In genomic region chr22:46813816-46814597, GRCh38 we compare ENCODE assay signal across 16 cellular contexts. TPM values are rescaled to one million over a fixed set of nuclear protein-coding genes. Genes with fewer than 3 reads are reported as not detected.
DNase-seq lines count a peak whose midpoint lies in the region; ATAC-seq and TF ChIP-seq lines count a peak whose summit lies in the region.
"Had no signal": no experiment of that assay in that cellular context is flagged by ENCODE, and none has a peak within 500 bp of the region (broad histone marks: within the 10 kb centered on the region; RNA-seq: fewer than 3 reads in every experiment).

No MANE protein-coding gene starts in this region.

- H3K36me3 Mint-ChIP-seq in Calu3 (ENCODE audit: insufficient read depth, unreplicated experiment) (no peaks in the 10 kb centered on the region), neural progenitor cell (peaks cover 11% of the 10 kb centered on the region)
- H3K36me3 Mint-ChIP-seq in naive thymus-derived CD4-positive, alpha-beta T cell = peaks cover 8 to 63% (median 29%) of the 10 kb centered on the region in 5 donors

- DNase-seq in Calu3 (peak; percentile 34), SJSA1 (ENCODE audit: low read depth in 1 of 2, low spot score in 2 of 2) (peak; percentile 35 to 46), fibroblast of mammary gland (ENCODE audit: low read depth) (peak; percentile 7), neural progenitor cell (ENCODE audit: low spot score) (no peak), activated gamma-delta T cell treated with Interleukin-2 at 50 U/mL for 16 hours (no peak)
- no peak for DNase-seq in activated naive CD4-positive, alpha-beta T cell (lab: John Stamatoyannopoulos, UW)
- no peak for DNase-seq in naive thymus-derived CD4-positive, alpha-beta T cell
- DNase-seq: BE2C; NCI-H146; NCI-H524 treated with DMSO at 0.1 percent for 48 hours; Right ventricle myocardium superior; stimulated activated CD4-positive, alpha-beta T cell treated with anti-CD3 and anti-CD28 coated beads, Interleukin-4, amount 100 ng/mL, for 24 hours; stimulated activated naive CD4-positive, alpha-beta T cell had no signal

- H3K4me1 ChIP-seq in SJSA1 (replicated peaks) (peaks cover 24% of the 10 kb centered on the region), neural progenitor cell (peaks cover 17% of the 10 kb centered on the region)
- no peaks in the 10 kb centered on the region for H3K4me1 ChIP-seq in naive thymus-derived CD4-positive, alpha-beta T cell (ENCODE audit: control insufficient read depth in 2 of 2, insufficient read depth in 2 of 2, low read length in 2 of 2)
- H3K4me1 ChIP-seq: BE2C had no signal

- no peak overlapping the region for H3K9ac ChIP-seq in neural progenitor cell

- H3K79me2 ChIP-seq in neural progenitor cell (ENCODE audit: low read depth) = peaks cover 17% of the 10 kb centered on the region

- H3K9me3 Mint-ChIP-seq in Calu3 (ENCODE audit: low read depth, unreplicated experiment) = no peaks in the 10 kb centered on the region
- peaks cover 2% of the 10 kb centered on the region for H3K9me3 Mint-ChIP-seq in neural progenitor cell
- H3K9me3 Mint-ChIP-seq in naive thymus-derived CD4-positive, alpha-beta T cell = peaks cover 0 to 5% (median 0%) of the 10 kb centered on the region in 11 donors

- no peak for ATAC-seq in naive thymus-derived CD4-positive, alpha-beta T cell
- ATAC-seq in GM21717 (IDR thresholded peaks at IDR 0.05; ENCODE audit: unreplicated experiment) = no peak

- peaks cover 20% of the 10 kb centered on the region for H4K20me1 ChIP-seq in neural progenitor cell (ENCODE audit: low read depth)

- TF ChIP-seq CTCF in Calu3 (IDR thresholded peaks at IDR 0.05; ENCODE audit: unreplicated experiment) = no peak
- no peak for TF ChIP-seq CTCF in fibroblast of mammary gland (conservative IDR thresholded peaks at IDR 0.05; ENCODE audit: control insufficient read depth, insufficient read depth, low read depth, low read length)
- TF ChIP-seq CTCF in neural progenitor cell (IDR thresholded peaks at IDR 0.05) = no peak

- H2AFZ ChIP-seq in neural progenitor cell (replicated peaks) = no peak overlapping the region
- H2AFZ ChIP-seq: hepatocyte had no signal

- H3K4me3 ChIP-seq in SJSA1 = no peak overlapping the region
- H3K4me3 ChIP-seq in fibroblast of mammary gland (ENCODE audit: control insufficient read depth, low read depth, low read length) = no peak overlapping the region
- H3K4me3 ChIP-seq in neural progenitor cell = no peak overlapping the region
- H3K4me3 ChIP-seq in naive thymus-derived CD4-positive, alpha-beta T cell (ENCODE audit: low read length) = no peak overlapping the region
- H3K4me3 ChIP-seq: hepatocyte had no signal

- H3K27ac Mint-ChIP-seq in Calu3 (ENCODE audit: unreplicated experiment) (no peak overlapping the region), neural progenitor cell (peak overlapping the region; percentile 20)
- H3K27ac Mint-ChIP-seq in naive thymus-derived CD4-positive, alpha-beta T cell = no peak overlapping the region
- H3K27ac Mint-ChIP-seq: activated naive CD4-positive, alpha-beta T cell treated with anti-CD3 and anti-CD28 coated beads, Interleukin-2, amount 50 U/mL, for 24 hours had no signal

- POLR2A ChIA-PET in naive thymus-derived CD4-positive, alpha-beta T cell (lab: Charles Lee) = no interaction called here

- no peaks in the 10 kb centered on the region for H3K27me3 ChIP-seq in SJSA1 (replicated peaks)
- H3K27me3 ChIP-seq in neural progenitor cell = no peaks in the 10 kb centered on the region
- H3K27me3 ChIP-seq in naive thymus-derived CD4-positive, alpha-beta T cell (ENCODE audit: control insufficient read depth in 2 of 2, insufficient read depth in 2 of 2, low read length in 2 of 2) = no peaks in the 10 kb centered on the region
- H3K27me3 ChIP-seq: BE2C, hepatocyte had no signal

- intact Hi-C loops in Calu3 (cut with micrococcal nuclease; ENCODE audit: unreplicated experiment) = no loop called here
- intact Hi-C loops in naive thymus-derived CD4-positive, alpha-beta T cell (cut with micrococcal nuclease) = no loop called here

- no peak overlapping the region for H3K4me3 Mint-ChIP-seq in Calu3 (ENCODE audit: low read depth, unreplicated experiment)
- H3K4me3 Mint-ChIP-seq in neural progenitor cell = no peak overlapping the region
- peak overlapping the region in 1 of 10 donors; percentile 48 for H3K4me3 Mint-ChIP-seq in naive thymus-derived CD4-positive, alpha-beta T cell
- H3K4me3 Mint-ChIP-seq: activated naive CD4-positive, alpha-beta T cell treated with anti-CD3 and anti-CD28 coated beads, Interleukin-2, amount 50 U/mL, for 24 hours had no signal

- H3F3A ChIP-seq in neural progenitor cell (ENCODE audit: low read depth) = no peaks in the 10 kb centered on the region

- BruUV-seq in Calu3 (replicated peaks; lab: Mats Ljungman, UMichigan) = no TSS peak

- no peaks in the 10 kb centered on the region for H3K9me3 ChIP-seq in SJSA1 (replicated peaks)
- no peaks in the 10 kb centered on the region for H3K9me3 ChIP-seq in neural progenitor cell (ENCODE audit: low read depth)
- no peaks in the 10 kb centered on the region for H3K9me3 ChIP-seq in naive thymus-derived CD4-positive, alpha-beta T cell (ENCODE audit: control insufficient read depth in 2 of 3, low read length in 3 of 3)
- H3K9me3 ChIP-seq: BE2C had no signal

- H3K27me3 Mint-ChIP-seq in Calu3 (ENCODE audit: unreplicated experiment) (no peaks in the 10 kb centered on the region), neural progenitor cell (ENCODE audit: insufficient read depth, low read depth) (no peaks in the 10 kb centered on the region)
- no peaks in the 10 kb centered on the region for H3K27me3 Mint-ChIP-seq in naive thymus-derived CD4-positive, alpha-beta T cell
- H3K27me3 Mint-ChIP-seq: activated naive CD4-positive, alpha-beta T cell treated with anti-CD3 and anti-CD28 coated beads, Interleukin-2, amount 50 U/mL, for 24 hours had no signal

- H3K4me2 ChIP-seq in neural progenitor cell = no peak overlapping the region
- H3K4me2 ChIP-seq: hepatocyte had no signal

- H3K4me1 Mint-ChIP-seq in Calu3 (ENCODE audit: low read depth, unreplicated experiment) = peaks cover 29% of the 10 kb centered on the region
- peaks cover 36% of the 10 kb centered on the region for H3K4me1 Mint-ChIP-seq in neural progenitor cell
- peaks cover 25 to 59% (median 33%) of the 10 kb centered on the region in 7 donors for H3K4me1 Mint-ChIP-seq in naive thymus-derived CD4-positive, alpha-beta T cell

- H3K36me3 ChIP-seq in SJSA1 = 0 out of 2 replicates have a peak, but pooled peaks cover 2% of the 10 kb centered on the region
- no peaks in the 10 kb centered on the region for H3K36me3 ChIP-seq in neural progenitor cell
- H3K36me3 ChIP-seq in naive thymus-derived CD4-positive, alpha-beta T cell (ENCODE audit: control insufficient read depth in 2 of 3, insufficient read depth in 3 of 3, low read length in 3 of 3) = peaks cover 0 to 24% (median 0%) of the 10 kb centered on the region in 3 experiments
- H3K36me3 ChIP-seq: BE2C had no signal

- H3K27ac ChIP-seq in SJSA1 (0 out of 2 replicates have a peak overlapping the region, but pooled peaks have one; percentile 2), neural progenitor cell (no peak overlapping the region)
- no peak overlapping the region for H3K27ac ChIP-seq in naive thymus-derived CD4-positive, alpha-beta T cell (ENCODE audit: low read depth, low read length)
- H3K27ac ChIP-seq: hepatocyte had no signal

- CTCF ChIA-PET in Calu3 (lab: Charles Lee) = interaction anchor here (0.6 kb wide), 1 partner anchor 223 kb away, joined by 3 read pairs; no protein-coding TSS in a partner anchor
- CTCF ChIA-PET in naive thymus-derived CD4-positive, alpha-beta T cell (lab: Charles Lee) = no interaction called here

RNA-seq across cellular contexts. Expression of gene TBC1D22A, which starts 51.6 kb away (rescaled TPM):
- total RNA-seq in Calu3 (2022) (27.6 and 28.2 TPM in 2 replicates), neural progenitor cell (ENCODE audit: low replicate concordance) (9.8 and 10.6 TPM in 2 replicates)
- total RNA-seq in SJSA1 (2014; rRNA removed; shearing (Covaris generic)) = 10.5 and 18.5 TPM in 2 replicates
- 10 to 100 TPM; 37.5 to 50.1 (median 43.4) TPM for total RNA-seq in naive thymus-derived CD4-positive, alpha-beta T cell
- 10 to 100 TPM; 18.6 to 25.3 TPM for polyA plus RNA-seq in naive thymus-derived CD4-positive, alpha-beta T cell

Comparison
In these comparisons a context has a peak if more than half of its experiments do, and no peak if none do; other contexts are left out.
1. DNase-seq: peak in Calu3 (single experiment), SJSA1 (2 of 2) and fibroblast of mammary gland (single experiment); none in neural progenitor cell (single experiment), activated naive CD4-positive, alpha-beta T cell (0 of 4), naive thymus-derived CD4-positive, alpha-beta T cell (0 of 9) and activated gamma-delta T cell treated with Interleukin-2 at 50 U/mL for 16 hours (single experiment).